17 cellular contexts compared by ENCODE assay signal in genomic region chrX:34341258-34341657, GRCh38.
DNase-seq lines count a peak whose midpoint lies in the region; ATAC-seq lines count a peak whose summit lies in the region.
"Had no signal": no experiment of that assay in that cellular context is flagged by ENCODE, and none has a peak within 500 bp of the region (broad histone marks: within the 10 kb centered on the region; RNA-seq: fewer than 3 reads in every experiment).

No MANE protein-coding gene starts in this region.

- H3K36me3 ChIP-seq in H7 (replicated peaks; ENCODE audit: control insufficient read depth, insufficient read depth, low read length) = no peaks in the 10 kb centered on the region
- H3K36me3 ChIP-seq: upper lobe of left lung had no signal

- no peaks in the 10 kb centered on the region for H3K27me3 ChIP-seq in H7 (ENCODE audit: control insufficient read depth, insufficient read depth, low read length)
- H3K27me3 ChIP-seq: upper lobe of left lung had no signal

- DNase-seq in A172 (ENCODE audit: low spot score) (peak; percentile 6), H7 (peak; percentile 7), SK-MEL-5 (ENCODE audit: low read depth, low spot score) (peak; percentile 22), iPS-NIHi7 (ENCODE audit: extremely low spot score) (peak; percentile 21), ecto neural progenitor cell (ENCODE audit: low spot score) (no peak)
- DNase-seq in activated T-cell treated with anti-CD3 and anti-CD28 coated beads, Interleukin-2, amount 50 U/mL, for 48 hours = no peak
- DNase-seq: activated gamma-delta T cell treated with Interleukin-2 at 50 U/mL for 16 hours; AML-193; effector CD4-positive, alpha-beta T cell; GOT3; MM.1S; occipital lobe; SW 1271; upper lobe of left lung had no signal

- ATAC-seq in HG03354 (IDR thresholded peaks at IDR 0.05; ENCODE audit: poor library complexity, severe bottlenecking, unreplicated experiment) (no peak), HG03565 (IDR thresholded peaks at IDR 0.05; ENCODE audit: unreplicated experiment) (no peak)
- ATAC-seq: stimulated activated memory B cell treated with anti-CD40 and anti-IgM and Interleukin-4, amounts not matched to agents 10 μg/mL and 1 μg/mL and 100 μg/mL, for 72 hours had no signal

- in situ Hi-C loops in SK-MEL-5 (cut with HindIII; ENCODE audit: low pct_unique_long_range_greater_than_20kb, low sequenced_read_pairs) = no loop called here

- no peak overlapping the region for H3K4me3 ChIP-seq in H7 (ENCODE audit: insufficient read depth, low read depth, low read length)
- H3K4me3 ChIP-seq: upper lobe of left lung had no signal

Comparison
In these comparisons a context has a peak if more than half of its experiments do, and no peak if none do; other contexts are left out.
1. DNase-seq: peak in A172 (single experiment), H7 (single experiment), SK-MEL-5 (single experiment) and iPS-NIHi7 (single experiment); none in activated T-cell treated with anti-CD3 and anti-CD28 coated beads, Interleukin-2, amount 50 U/mL, for 48 hours (0 of 2) and ecto neural progenitor cell (single experiment).